ENCODE assay signal across 1 cellular context in genomic region chr1:193120604-193121166, GRCh38.
TF ChIP-seq lines count a peak whose summit lies in the region.

No MANE protein-coding gene starts in this region.

TF ChIP-seq in IMR-90, 13 proteins besides CTCF, POLR2A, EP300 and RAD21:
- no peak for TF ChIP-seq CEBPB (IDR thresholded peaks at IDR 0.05; ENCODE audit: low read depth, low read length)
- TF ChIP-seq FOS (IDR thresholded peaks at IDR 0.05; ENCODE audit: low read depth, low read length), result no peak
- no peak for TF ChIP-seq MAZ (IDR thresholded peaks at IDR 0.05; ENCODE audit: borderline replicate concordance, low read depth, low read length)
- no peak for TF ChIP-seq RCOR1 (IDR thresholded peaks at IDR 0.05; ENCODE audit: insufficient replicate concordance, low read length)
- TF ChIP-seq, protein P1, sequence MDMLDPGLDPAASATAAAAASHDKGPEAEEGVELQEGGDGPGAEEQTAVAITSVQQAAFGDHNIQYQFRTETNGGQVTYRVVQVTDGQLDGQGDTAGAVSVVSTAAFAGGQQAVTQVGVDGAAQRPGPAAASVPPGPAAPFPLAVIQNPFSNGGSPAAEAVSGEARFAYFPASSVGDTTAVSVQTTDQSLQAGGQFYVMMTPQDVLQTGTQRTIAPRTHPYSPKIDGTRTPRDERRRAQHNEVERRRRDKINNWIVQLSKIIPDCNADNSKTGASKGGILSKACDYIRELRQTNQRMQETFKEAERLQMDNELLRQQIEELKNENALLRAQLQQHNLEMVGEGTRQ (IDR thresholded peaks at IDR 0.05; ENCODE audit: low read depth, low read length), result no peak
- TF ChIP-seq BHLHE40 (IDR thresholded peaks at IDR 0.05; ENCODE audit: low read depth, low read length), result no peak
- TF ChIP-seq CHD1 (IDR thresholded peaks at IDR 0.05; ENCODE audit: low read depth, low read length), result no peak
- TF ChIP-seq MAFK (IDR thresholded peaks at IDR 0.05; ENCODE audit: low read depth, low read length), result no peak
- TF ChIP-seq, protein P2, sequence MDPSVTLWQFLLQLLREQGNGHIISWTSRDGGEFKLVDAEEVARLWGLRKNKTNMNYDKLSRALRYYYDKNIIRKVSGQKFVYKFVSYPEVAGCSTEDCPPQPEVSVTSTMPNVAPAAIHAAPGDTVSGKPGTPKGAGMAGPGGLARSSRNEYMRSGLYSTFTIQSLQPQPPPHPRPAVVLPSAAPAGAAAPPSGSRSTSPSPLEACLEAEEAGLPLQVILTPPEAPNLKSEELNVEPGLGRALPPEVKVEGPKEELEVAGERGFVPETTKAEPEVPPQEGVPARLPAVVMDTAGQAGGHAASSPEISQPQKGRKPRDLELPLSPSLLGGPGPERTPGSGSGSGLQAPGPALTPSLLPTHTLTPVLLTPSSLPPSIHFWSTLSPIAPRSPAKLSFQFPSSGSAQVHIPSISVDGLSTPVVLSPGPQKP (IDR thresholded peaks at IDR 0.05; ENCODE audit: borderline replicate concordance, low read depth, low read length), result no peak
- TF ChIP-seq SMC3 (IDR thresholded peaks at IDR 0.05; ENCODE audit: low read depth, low read length), result no peak
- TF ChIP-seq MXI1 (IDR thresholded peaks at IDR 0.05; ENCODE audit: borderline replicate concordance, low read depth, low read length), result no peak
- no peak for TF ChIP-seq RFX5 (IDR thresholded peaks at IDR 0.05; ENCODE audit: low read depth, low read length)
- TF ChIP-seq NFE2L2 (IDR thresholded peaks at IDR 0.05; ENCODE audit: low read depth, low read length), result no peak
